8 cellular contexts compared by ENCODE assay signal in the genomic region with DNA sequence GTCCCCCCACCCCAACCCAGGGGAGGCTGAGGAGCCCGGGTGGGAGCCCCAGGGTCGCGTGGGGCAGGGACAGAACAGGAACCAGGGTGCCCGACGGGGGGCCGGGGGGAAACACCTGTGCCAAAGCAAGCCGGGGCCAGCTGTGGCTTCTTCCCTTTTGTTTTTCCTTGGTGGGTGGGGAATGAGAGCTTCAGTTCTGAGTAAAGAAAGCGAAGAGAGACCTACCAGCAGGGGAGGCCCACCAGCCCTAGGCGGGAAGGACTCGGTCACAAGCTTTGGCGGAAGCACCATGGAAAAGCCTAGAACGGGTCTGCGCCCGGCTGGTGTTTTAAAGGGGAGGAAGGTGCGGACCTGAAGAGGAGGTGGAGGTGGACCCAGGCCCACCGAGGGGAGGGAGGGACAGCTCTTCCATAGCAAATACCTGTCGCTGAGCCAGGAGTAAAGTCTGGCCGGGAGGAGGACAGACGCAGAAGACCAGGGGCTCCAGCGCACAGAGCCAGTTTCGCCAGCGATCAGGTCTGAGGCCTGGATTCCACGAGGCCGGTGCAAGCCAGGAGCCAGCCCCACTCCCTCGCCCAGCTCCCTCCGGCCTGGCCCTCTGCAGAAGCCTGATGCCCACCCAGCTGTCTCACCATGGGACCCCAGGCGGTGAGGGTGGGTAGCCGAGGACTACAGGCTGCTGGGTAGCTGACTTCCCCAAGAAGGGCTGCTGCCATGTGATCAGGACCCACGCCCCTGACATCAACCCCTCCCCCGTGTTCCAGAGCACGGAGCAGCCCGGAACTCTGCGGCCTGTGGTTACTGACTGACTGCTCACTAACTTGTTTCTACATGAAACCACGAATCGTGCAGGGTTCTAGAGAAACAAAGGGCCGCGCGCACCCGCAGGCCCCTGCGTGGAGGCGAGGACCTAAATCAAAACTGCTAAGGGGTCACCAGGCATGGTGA.
A peak's percentile ranks its signal among the peaks of the same experiment; 100 is the strongest.
DNase-seq lines count a peak whose midpoint lies in the region; ATAC-seq lines count a peak whose summit lies in the region.

No MANE protein-coding gene starts in this region.

- peak; percentile 22 for DNase-seq in NCI-H2227 (lab: John Stamatoyannopoulos, UW; ENCODE audit: unreplicated experiment)
- DNase-seq in NCI-H2227 treated with DMSO at 0.1 percent for 48 hours (lab: John Stamatoyannopoulos, UW): no peak
- peak; percentile 58 to 93 (median 74) for DNase-seq in T-helper 1 cell
- DNase-seq in stimulated activated CD4-positive, alpha-beta T cell treated with anti-CD3 and anti-CD28 coated beads, Interleukin-15, amount 100 ng/mL, for 24 hours: peak; percentile 94
- no peak for DNase-seq in DMS 273 treated with DMSO at 0.1 percent for 48 hours (lab: John Stamatoyannopoulos, UW)

- H3K27ac ChIP-seq in angular gyrus (ENCODE audit: low read depth, low read length): peak overlapping the region; percentile 83

- H3K9me3 ChIP-seq in iPS-18c (ENCODE audit: control insufficient read depth, insufficient read depth, low read length): no peaks in the 10 kb centered on the region

- ATAC-seq in HG03139 (IDR thresholded peaks at IDR 0.05; ENCODE audit: unreplicated experiment): peak; percentile 47

- H3K4me3 ChIP-seq in iPS-18c (ENCODE audit: insufficient read depth, low read depth, low read length): peak overlapping the region; percentile 52

Comparison
In these comparisons a context has a peak if more than half of its experiments do, and no peak if none do; other contexts are left out.
1. DNase-seq: peak in NCI-H2227 (single experiment), T-helper 1 cell (5 of 5) and stimulated activated CD4-positive, alpha-beta T cell treated with anti-CD3 and anti-CD28 coated beads, Interleukin-15, amount 100 ng/mL, for 24 hours (single experiment); none in NCI-H2227 treated with DMSO at 0.1 percent for 48 hours (single experiment) and DMS 273 treated with DMSO at 0.1 percent for 48 hours (single experiment).